In genomic region chr2:3574155-3574554, GRCh38 we compare ENCODE assay signal across 13 cellular contexts. TPM values are rescaled to one million over a fixed set of nuclear protein-coding genes. Genes with fewer than 3 reads are reported as not detected.
A peak's percentile ranks its signal among the peaks of the same experiment; 100 is the strongest.
DNase-seq lines count a peak whose midpoint lies in the region; ATAC-seq, FAIRE-seq and TF ChIP-seq lines count a peak whose summit lies in the region.
"Had no signal": no experiment of that assay in that cellular context is flagged by ENCODE, and none has a peak within 500 bp of the region (broad histone marks: within the 10 kb centered on the region; RNA-seq: fewer than 3 reads in every experiment).

No MANE protein-coding gene starts in this region.

- H3K27me3 ChIP-seq in SK-N-SH (ENCODE audit: insufficient read depth) (no peaks in the 10 kb centered on the region), MG63 (no peaks in the 10 kb centered on the region), GM12878 (replicated peaks in 1 of 2; ENCODE audit: control insufficient read depth in 2 of 2, insufficient read depth in 2 of 2, low read length in 1 of 2) (no peaks in the 10 kb centered on the region), parathyroid adenoma (ENCODE audit: control insufficient read depth, insufficient read depth, low read length) (no peaks in the 10 kb centered on the region), upper lobe of left lung (no peaks in the 10 kb centered on the region)

- H3K9ac ChIP-seq in SK-N-SH: no peak overlapping the region
- no peak overlapping the region for H3K9ac ChIP-seq in GM12878 (ENCODE audit: control insufficient read depth, insufficient read depth, low read length)
- H3K9ac ChIP-seq in parathyroid adenoma: no peak overlapping the region

- peaks cover 31% of the 10 kb centered on the region for H3F3A ChIP-seq in SK-N-SH (replicated peaks; ENCODE audit: insufficient read depth)

- 0 out of 2 replicates have a peak overlapping the region, but pooled peaks have one; percentile 81 for H2AFZ ChIP-seq in SK-N-SH (ENCODE audit: low read depth)
- H2AFZ ChIP-seq in GM12878 (ENCODE audit: control insufficient read depth, low read depth, low read length): peak overlapping the region; percentile 53; the same call in 1 of the 2 replicates
- peak overlapping the region; percentile 2 for H2AFZ ChIP-seq in parathyroid adenoma

- BruUV-seq in GM12878 (replicated peaks; lab: Mats Ljungman, UMichigan): no TSS peak

- in situ Hi-C loops in GM12878 (cut with MboI): no loop called here
- in situ Hi-C loops in KBM-7 (cut with MboI; ENCODE audit: low pct_unique_long_range_greater_than_20kb, low sequenced_read_pairs): no loop called here

- WGBS in SK-N-SH (ENCODE audit: low lambda C conversion rate): 98% methylated on average over 11 of the region's 11 CpGs
- WGBS in GM12878 (ENCODE audit: insufficient coverage, insufficient replicate concordance, low lambda C conversion rate, missing lambda C conversion rate): 97% methylated on average over 11 of the region's 11 CpGs
- 95 to 96% methylated on average over 11 of the region's 11 CpGs for WGBS in upper lobe of left lung, 2 donors

- H3K4me2 ChIP-seq in SK-N-SH: no peak overlapping the region
- H3K4me2 ChIP-seq in GM12878 (ENCODE audit: control insufficient read depth, insufficient read depth): peak overlapping the region; percentile 60; the same call in 1 of the 2 replicates
- no peak overlapping the region for H3K4me2 ChIP-seq in parathyroid adenoma (ENCODE audit: low read length)

- no peak for TF ChIP-seq EP300 in SK-N-SH (IDR thresholded peaks at IDR 0.05; ENCODE audit: borderline replicate concordance in 1 of 2, low read depth in 1 of 2, low read length in 1 of 2)
- TF ChIP-seq EP300 in GM12878 (IDR thresholded peaks at IDR 0.05; ENCODE audit: borderline replicate concordance in 1 of 2, control insufficient read depth in 1 of 2, low read depth in 2 of 2, low read length in 2 of 2): no peak
- no peak for TF ChIP-seq EP300 in upper lobe of left lung (IDR thresholded peaks at IDR 0.05)

- SMC1A ChIA-PET in GM12878 (lab: Charles Lee; ENCODE audit: uncharacterized antibody, unreplicated experiment): interaction anchor here (1.1 to 4.6 kb wide), 5 partner anchors 9 to 36 kb away, joined by 3 to 35 read pairs (median 5); partner anchors contain the start of gene RNASEH1

- no peak for TF ChIP-seq RAD21 in SK-N-SH (IDR thresholded peaks at IDR 0.05; ENCODE audit: low read length)
- no peak for TF ChIP-seq RAD21 in GM12878 (IDR thresholded peaks at IDR 0.05; ENCODE audit: insufficient read depth, low read depth, low read length)

- intact Hi-C loops in GM12878 (cut with micrococcal nuclease; ENCODE audit: unreplicated experiment): no loop called here

- H3K27ac ChIP-seq in SK-N-SH (ENCODE audit: low read depth in 2 of 2, low read length in 1 of 2) (no peak overlapping the region), GM12878 (ENCODE audit: control insufficient read depth, insufficient read depth) (no peak overlapping the region), parathyroid adenoma (no peak overlapping the region), upper lobe of left lung (no peak overlapping the region)

- no peak for FAIRE-seq in GM12878 (lab: Jason Lieb, UNC)
- FAIRE-seq: TTC549 had no signal

- no peak for DNase-seq in SK-N-SH
- DNase-seq in MG63: no peak
- no peak for DNase-seq in GM12878 (ENCODE audit: low read depth, low spot score)
- no peak for DNase-seq in NCI-H1105 treated with DMSO at 0.1 percent for 48 hours (lab: John Stamatoyannopoulos, UW)
- no peak for DNase-seq in KBM-7
- no peak for DNase-seq in upper lobe of left lung
- DNase-seq: 8988T; effector CD8-positive, alpha-beta T cell; HCEC 1CT had no signal

- H3K36me3 ChIP-seq in SK-N-SH (replicated peaks in 1 of 2; ENCODE audit: control insufficient read depth in 1 of 2, insufficient read depth in 2 of 2, low read length in 1 of 2): peaks cover 29 to 30% of the 10 kb centered on the region in 2 experiments
- peaks cover 37% of the 10 kb centered on the region for H3K36me3 ChIP-seq in MG63
- H3K36me3 ChIP-seq in GM12878 (ENCODE audit: control insufficient read depth in 2 of 2, insufficient read depth in 2 of 2, low read length in 1 of 2): peaks cover 1 to 24% of the 10 kb centered on the region in 2 experiments; a peak in 3 of 4 replicates
- H3K36me3 ChIP-seq in parathyroid adenoma (ENCODE audit: control insufficient read depth, insufficient read depth, low read length): no peaks in the 10 kb centered on the region
- H3K36me3 ChIP-seq in upper lobe of left lung: peaks cover 10 to 31% (median 16%) of the 10 kb centered on the region in 4 donors

- CTCF ChIA-PET in SK-N-SH (lab: Yijun Ruan, JAX) (interaction anchor here (1.4 to 1.8 kb wide), 3 partner anchors 14 to 78 kb away, joined by 3 to 5 read pairs (median 4); no protein-coding TSS in a partner anchor), GM12878 (lab: Yijun Ruan, JAX) (interaction anchor here (1.2 to 2.3 kb wide), 3 partner anchors 10 to 150 kb away, joined by 3 to 14 read pairs (median 9); no protein-coding TSS in a partner anchor)

- H3K9me3 ChIP-seq in SK-N-SH (no peaks in the 10 kb centered on the region), MG63 (no peaks in the 10 kb centered on the region), GM12878 (replicated peaks; ENCODE audit: control insufficient read depth, insufficient read depth, low read length) (no peaks in the 10 kb centered on the region; the same call in 2 of the 3 replicates), parathyroid adenoma (ENCODE audit: control insufficient read depth, low read length) (no peaks in the 10 kb centered on the region), upper lobe of left lung (no peaks in the 10 kb centered on the region)
- H3K9me3 ChIP-seq: mucosa of descending colon had no signal

- POLR2A ChIA-PET in SK-N-SH (lab: Yijun Ruan, JAX) (interaction anchor here (0.6 to 4.7 kb wide), 5 partner anchors 10 to 56 kb away, joined by 3 to 36 read pairs (median 3); partner anchors contain the start of gene RNASEH1), GM12878 (lab: Charles Lee) (interaction anchor here (0.5 to 3.3 kb wide), 5 partner anchors 9 to 25 kb away, joined by 3 to 24 read pairs (median 6); partner anchors contain the start of gene RNASEH1)

- RAD21 ChIA-PET in GM12878 (lab: Charles Lee; ENCODE audit: unreplicated experiment): interaction anchor here (1.0 to 2.5 kb wide), 5 partner anchors 9 to 112 kb away, joined by 3 to 7 read pairs (median 3); partner anchors contain the start of gene RNASEH1

- peaks cover 40% of the 10 kb centered on the region for H3K79me2 ChIP-seq in SK-N-SH (ENCODE audit: insufficient read depth)
- H3K79me2 ChIP-seq in GM12878 (ENCODE audit: control insufficient read depth, insufficient read depth, low read length): peaks cover 40% of the 10 kb centered on the region
- H3K79me2 ChIP-seq in parathyroid adenoma: peaks cover 15% of the 10 kb centered on the region

- ATAC-seq in SK-N-SH treated with all-trans-retinoic acid at 6 μM for 48 hours (no peak), GM12878 (no peak), upper lobe of left lung (ENCODE audit: low FRiP score in 2 of 2) (no peak)

- TF ChIP-seq POLR2A in GM12878 (IDR thresholded peaks at IDR 0.05; ENCODE audit: low read depth, low read length) (no peak), upper lobe of left lung (IDR thresholded peaks at IDR 0.05) (no peak)

- H4K20me1 ChIP-seq in SK-N-SH (ENCODE audit: insufficient read depth) (peaks cover 37% of the 10 kb centered on the region), GM12878 (ENCODE audit: control insufficient read depth, insufficient read depth) (peaks cover 5% of the 10 kb centered on the region; the same call in 1 of the 2 replicates)

- H3K4me1 ChIP-seq in SK-N-SH (ENCODE audit: control insufficient read depth in 1 of 2, insufficient read depth in 2 of 2, low read depth in 1 of 2, low read length in 1 of 2) (peaks cover 26 to 30% of the 10 kb centered on the region in 2 experiments; a peak in 3 of 4 replicates), GM12878 (ENCODE audit: control insufficient read depth, insufficient read depth, low read length) (peaks cover 6% of the 10 kb centered on the region), parathyroid adenoma (peaks cover 8% of the 10 kb centered on the region), upper lobe of left lung (peaks cover 23 to 42% (median 32%) of the 10 kb centered on the region in 4 donors)

- H3K4me3 ChIP-seq in SK-N-SH (ENCODE audit: low read depth in 2 of 2, low read length in 1 of 2) (no peak overlapping the region), MG63 (peak overlapping the region; percentile 93), GM12878 (peak overlapping the region; percentile 92; the same call in 1 of the 2 replicates), parathyroid adenoma (ENCODE audit: low read depth, low read length) (no peak overlapping the region), upper lobe of left lung (no peak overlapping the region)

- TF ChIP-seq CTCF in SK-N-SH (IDR thresholded peaks at IDR 0.05): no peak
- TF ChIP-seq CTCF in GM12878 (IDR thresholded peaks at IDR 0.05 in 2 of 3, conservative IDR thresholded peaks at IDR 0.05 in 1 of 3; ENCODE audit: control insufficient read depth in 2 of 3, extremely low read depth in 1 of 3, insufficient read depth in 1 of 3, low read depth in 3 of 3, low read length in 3 of 3): no peak
- TF ChIP-seq CTCF in parathyroid adenoma (IDR thresholded peaks at IDR 0.05): no peak
- no peak for TF ChIP-seq CTCF in upper lobe of left lung (IDR thresholded peaks at IDR 0.05)

- H3K9me2 ChIP-seq in SK-N-SH: no peaks in the 10 kb centered on the region

RNA-seq across cellular contexts. Expression of gene RPS7, which starts 0.9 kb away (rescaled TPM):
- polyA plus RNA-seq in SK-N-SH (2012; rRNA removed): 2,166 and 2,477 TPM in 2 replicates
- 3,192 and 3,529 TPM in 2 replicates for polyA plus RNA-seq in SK-N-SH (2012; cell fraction: cytosol; rRNA removed)
- polyA plus RNA-seq in SK-N-SH (2012; cell fraction: nucleus; rRNA removed): 656 and 726 TPM in 2 replicates
- 3,110 and 4,078 TPM in 2 replicates for total RNA-seq in MG63 (2014; rRNA removed; shearing (Covaris generic); ENCODE audit: low replicate concordance)
- total RNA-seq in GM12878 (2013; cell fraction: nucleolus; rRNA removed): 297 and 312 TPM in 2 replicates
- 2,842 and 3,098 TPM in 2 replicates for total RNA-seq in GM12878 (2014; rRNA removed)
- total RNA-seq in GM12878 (2014; rRNA removed; fragmentation: Illumina TruSeq; extraction: Trizol): 4,662 and 4,681 TPM in 2 replicates
- total RNA-seq in GM12878 (2021): 2,368 and 2,463 TPM in 2 replicates
- polyA plus RNA-seq in GM12878 (2011; ENCODE audit: low read depth): 1,818 TPM
- 2,490 and 2,717 TPM in 2 replicates for polyA plus RNA-seq in GM12878 (2011; rRNA removed)
- 1,447 and 1,733 TPM in 2 replicates for polyA plus RNA-seq in GM12878 (2011; cell fraction: cytosol; rRNA removed)
- 743 and 958 TPM in 2 replicates for polyA plus RNA-seq in GM12878 (2011; cell fraction: nucleus; rRNA removed)
- polyA plus RNA-seq in GM12878 (2012): 2,414 and 2,708 TPM in 2 replicates
- 3,268 and 3,336 TPM in 2 replicates for polyA plus RNA-seq in GM12878 (2014; fragmentation: Illumina TruSeq; extraction: Trizol)
- polyA plus RNA-seq in GM12878 (2014; fragmentation: Nextera tagmentation; extraction: Ambion mirVana): 1,000 to 10,000 TPM; 3,009 to 3,046 TPM
- polyA plus RNA-seq in GM12878 (2014; rRNA removed): 2,698 and 2,951 TPM in 2 replicates
- polyA plus RNA-seq in GM12878 (2016; fragmentation: Nextera tagmentation; extraction: Ambion mirVana): 1,000 to 10,000 TPM; 1,197 to 1,434 TPM
- polyA minus RNA-seq in GM12878 (2011; rRNA and poly(A)+ RNA removed): 248 and 406 TPM in 2 replicates
- 310 and 334 TPM in 2 replicates for polyA minus RNA-seq in GM12878 (2011; cell fraction: cytosol; rRNA and poly(A)+ RNA removed)
- 79.9 and 108 TPM in 2 replicates for polyA minus RNA-seq in GM12878 (2011; cell fraction: nucleus; rRNA and poly(A)+ RNA removed)
- 1,000 to 10,000 TPM in 2 of 6 donors, 100 to 1,000 TPM in 4; 689 to 1,790 (median 847) TPM for total RNA-seq in upper lobe of left lung

RNA-seq across cellular contexts. Expression of gene RNASEH1, which starts 16.0 kb away (rescaled TPM):
- 34.4 and 35.3 TPM in 2 replicates for polyA plus RNA-seq in SK-N-SH (2012; rRNA removed)
- 35.8 and 36.2 TPM in 2 replicates for polyA plus RNA-seq in SK-N-SH (2012; cell fraction: cytosol; rRNA removed)
- polyA plus RNA-seq in SK-N-SH (2012; cell fraction: nucleus; rRNA removed): 24.7 and 30.1 TPM in 2 replicates
- total RNA-seq in MG63 (2014; rRNA removed; shearing (Covaris generic); ENCODE audit: low replicate concordance): 26.0 and 71.0 TPM in 2 replicates
- total RNA-seq in GM12878 (2013; cell fraction: nucleolus; rRNA removed): 16.2 and 18.7 TPM in 2 replicates
- 27.9 and 30.2 TPM in 2 replicates for total RNA-seq in GM12878 (2014; rRNA removed)
- 27.1 and 30.5 TPM in 2 replicates for total RNA-seq in GM12878 (2014; rRNA removed; fragmentation: Illumina TruSeq; extraction: Trizol)
- total RNA-seq in GM12878 (2021): 30.5 and 34.9 TPM in 2 replicates
- polyA plus RNA-seq in GM12878 (2011; ENCODE audit: low read depth): 15.5 TPM
- polyA plus RNA-seq in GM12878 (2011; rRNA removed): 18.1 and 18.2 TPM in 2 replicates
- polyA plus RNA-seq in GM12878 (2011; cell fraction: cytosol; rRNA removed): 12.8 and 15.1 TPM in 2 replicates
- 11.9 and 18.3 TPM in 2 replicates for polyA plus RNA-seq in GM12878 (2011; cell fraction: nucleus; rRNA removed)
- 15.0 and 20.5 TPM in 2 replicates for polyA plus RNA-seq in GM12878 (2012)
- polyA plus RNA-seq in GM12878 (2014; fragmentation: Illumina TruSeq; extraction: Trizol): 15.3 and 24.0 TPM in 2 replicates
- 10 to 100 TPM; 24.6 to 25.7 TPM for polyA plus RNA-seq in GM12878 (2014; fragmentation: Nextera tagmentation; extraction: Ambion mirVana)
- polyA plus RNA-seq in GM12878 (2014; rRNA removed): 28.5 and 32.8 TPM in 2 replicates
- 10 to 100 TPM; 67.5 to 68.5 TPM for polyA plus RNA-seq in GM12878 (2016; fragmentation: Nextera tagmentation; extraction: Ambion mirVana)
- 5.3 and 6.2 TPM in 2 replicates for polyA minus RNA-seq in GM12878 (2011; rRNA and poly(A)+ RNA removed)
- polyA minus RNA-seq in GM12878 (2011; cell fraction: cytosol; rRNA and poly(A)+ RNA removed): 4.8 and 6.2 TPM in 2 replicates
- 6.5 and 11.4 TPM in 2 replicates for polyA minus RNA-seq in GM12878 (2011; cell fraction: nucleus; rRNA and poly(A)+ RNA removed)
- total RNA-seq in upper lobe of left lung: 10 to 100 TPM; 17.1 to 19.5 (median 18.0) TPM

RNA-seq across cellular contexts. Expression of gene COLEC11, which starts 20.8 kb away (rescaled TPM):
- polyA plus RNA-seq in SK-N-SH (2012; rRNA removed) (8.7 and 15.2 TPM in 2 replicates), GM12878 (2011; rRNA removed) (0.30 and 0.34 TPM in 2 replicates), GM12878 (2014; fragmentation: Illumina TruSeq; extraction: Trizol) (not detected in 2 replicates), GM12878 (2014; fragmentation: Nextera tagmentation; extraction: Ambion mirVana) (not detected), GM12878 (2014; rRNA removed) (0.08 and 0.13 TPM in 2 replicates), GM12878 (2016; fragmentation: Nextera tagmentation; extraction: Ambion mirVana) (under 1 TPM in 1 of 2 experiments, not detected in 1; 0.16 TPM)
- 11.5 and 22.9 TPM in 2 replicates for polyA plus RNA-seq in SK-N-SH (2012; cell fraction: cytosol; rRNA removed)
- polyA plus RNA-seq in SK-N-SH (2012; cell fraction: nucleus; rRNA removed): 4.4 and 8.8 TPM in 2 replicates
- 2.1 TPM in 1 of 2 replicates, not detected in the other for total RNA-seq in MG63 (2014; rRNA removed; shearing (Covaris generic); ENCODE audit: low replicate concordance)
- 5.3 and 5.9 TPM in 2 replicates for total RNA-seq in GM12878 (2013; cell fraction: nucleolus; rRNA removed)
- total RNA-seq in GM12878 (2014; rRNA removed) (0.11 TPM in 1 of 2 replicates, not detected in the other), GM12878 (2014; rRNA removed; fragmentation: Illumina TruSeq; extraction: Trizol) (0.09 and 0.18 TPM in 2 replicates), GM12878 (2021) (0.66 and 0.74 TPM in 2 replicates), upper lobe of left lung (1 to 10 TPM in 3 of 6 donors, under 1 TPM in 2, not detected in 1; 0.79 to 2.3 (median 1.3) TPM)
- 0.39 TPM for polyA plus RNA-seq in GM12878 (2011; ENCODE audit: low read depth)
- polyA plus RNA-seq in GM12878 (2011; cell fraction: cytosol; rRNA removed): 0.38 and 0.39 TPM in 2 replicates
- 1.9 and 2.0 TPM in 2 replicates for polyA plus RNA-seq in GM12878 (2011; cell fraction: nucleus; rRNA removed)
- polyA plus RNA-seq in GM12878 (2012): 0.60 and 0.77 TPM in 2 replicates
- polyA minus RNA-seq in GM12878 (2011; rRNA and poly(A)+ RNA removed): 0.22 and 0.36 TPM in 2 replicates
- polyA minus RNA-seq in GM12878 (2011; cell fraction: cytosol; rRNA and poly(A)+ RNA removed): not detected in 2 replicates
- 0.36 and 1.6 TPM in 2 replicates for polyA minus RNA-seq in GM12878 (2011; cell fraction: nucleus; rRNA and poly(A)+ RNA removed)

RNA-seq across cellular contexts. Expression of gene ADI1, which starts 54.8 kb away (rescaled TPM):
- polyA plus RNA-seq in SK-N-SH (2012; rRNA removed) (49.4 and 67.2 TPM in 2 replicates), GM12878 (2011; rRNA removed) (18.4 and 20.0 TPM in 2 replicates), GM12878 (2014; fragmentation: Illumina TruSeq; extraction: Trizol) (16.1 and 19.8 TPM in 2 replicates), GM12878 (2014; fragmentation: Nextera tagmentation; extraction: Ambion mirVana) (10 to 100 TPM in 1 of 2 experiments, 1 to 10 TPM in 1; 4.4 to 12.4 TPM), GM12878 (2014; rRNA removed) (16.9 and 17.0 TPM in 2 replicates), GM12878 (2016; fragmentation: Nextera tagmentation; extraction: Ambion mirVana) (10 to 100 TPM; 74.4 to 78.7 TPM)
- polyA plus RNA-seq in SK-N-SH (2012; cell fraction: cytosol; rRNA removed): 72.8 and 73.1 TPM in 2 replicates
- 43.3 and 62.9 TPM in 2 replicates for polyA plus RNA-seq in SK-N-SH (2012; cell fraction: nucleus; rRNA removed)
- total RNA-seq in MG63 (2014; rRNA removed; shearing (Covaris generic); ENCODE audit: low replicate concordance): 75.8 and 78.9 TPM in 2 replicates
- total RNA-seq in GM12878 (2013; cell fraction: nucleolus; rRNA removed): 3.7 and 4.0 TPM in 2 replicates
- total RNA-seq in GM12878 (2014; rRNA removed) (15.9 and 19.3 TPM in 2 replicates), GM12878 (2014; rRNA removed; fragmentation: Illumina TruSeq; extraction: Trizol) (15.0 and 15.6 TPM in 2 replicates), GM12878 (2021) (17.5 and 20.6 TPM in 2 replicates), upper lobe of left lung (10 to 100 TPM; 40.9 to 87.3 (median 77.3) TPM)
- 7.0 TPM for polyA plus RNA-seq in GM12878 (2011; ENCODE audit: low read depth)
- 16.3 and 19.4 TPM in 2 replicates for polyA plus RNA-seq in GM12878 (2011; cell fraction: cytosol; rRNA removed)
- 13.3 and 14.5 TPM in 2 replicates for polyA plus RNA-seq in GM12878 (2011; cell fraction: nucleus; rRNA removed)
- 12.1 and 12.4 TPM in 2 replicates for polyA plus RNA-seq in GM12878 (2012)
- 9.1 TPM in 2 replicates for polyA minus RNA-seq in GM12878 (2011; rRNA and poly(A)+ RNA removed)
- polyA minus RNA-seq in GM12878 (2011; cell fraction: cytosol; rRNA and poly(A)+ RNA removed): 4.1 and 4.9 TPM in 2 replicates
- polyA minus RNA-seq in GM12878 (2011; cell fraction: nucleus; rRNA and poly(A)+ RNA removed): 2.1 and 5.4 TPM in 2 replicates

Comparison
In these comparisons a context has a peak if more than half of its experiments do, and no peak if none do; other contexts are left out.
1. H2AFZ ChIP-seq: peak in every context shown above with its lines; median percentile 81 in SK-N-SH; 53 in GM12878; 2 in parathyroid adenoma.
2. H3K4me3 ChIP-seq: peak in MG63 (single experiment) and GM12878 (single experiment); none in SK-N-SH (0 of 2), parathyroid adenoma (single experiment) and upper lobe of left lung (0 of 4).